In the genomic region with DNA sequence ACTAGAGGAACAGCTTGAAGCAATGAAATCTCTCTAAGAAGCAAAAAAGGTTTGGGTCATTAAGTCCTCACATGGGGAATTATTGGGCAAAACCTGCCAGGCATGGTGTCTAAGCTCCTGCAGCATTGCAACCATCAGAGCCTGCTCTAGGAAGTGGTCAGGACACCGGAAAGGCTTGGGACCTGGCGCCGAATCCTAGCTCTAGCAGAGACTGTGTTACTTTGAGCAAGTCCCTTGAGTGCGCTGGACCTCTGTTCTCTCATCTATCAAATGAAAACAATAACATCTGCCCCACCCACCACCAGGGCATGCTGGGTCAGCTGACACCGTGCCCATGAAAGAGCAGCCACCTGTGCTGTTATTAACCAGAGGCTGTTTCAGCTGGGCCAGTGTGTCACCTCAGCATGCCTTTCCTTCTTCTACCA, we compare ENCODE assay signal across 9 cellular contexts. TPM values are rescaled to one million over a fixed set of nuclear protein-coding genes. Genes with fewer than 3 reads are reported as not detected.
DNase-seq lines count a peak whose midpoint lies in the region; ATAC-seq and TF ChIP-seq lines count a peak whose summit lies in the region.
"Had no signal": no experiment of that assay in that cellular context is flagged by ENCODE, and none has a peak within 500 bp of the region (broad histone marks: within the 10 kb centered on the region; RNA-seq: fewer than 3 reads in every experiment).

No MANE protein-coding gene starts in this region.

- peaks cover 0 to 82% (median 5%) of the 10 kb centered on the region in 3 donors for H3K36me3 Mint-ChIP-seq in CD8-positive, alpha-beta memory T cell
- H3K36me3 Mint-ChIP-seq in progenitor cell of endocrine pancreas (ENCODE audit: insufficient read depth) = peaks cover 2% of the 10 kb centered on the region

- peaks cover 53% of the 10 kb centered on the region for H3K4me1 ChIP-seq in CD8-positive, alpha-beta memory T cell (ENCODE audit: insufficient read depth, low read length)
- peaks cover 31 to 96% (median 57%) of the 10 kb centered on the region in 3 donors for H3K4me1 ChIP-seq in esophagus squamous epithelium

- ATAC-seq in GM19324 (IDR thresholded peaks at IDR 0.05; ENCODE audit: low FRiP score, unreplicated experiment) = no peak

- 20 to 96% methylated on average over 1 to 4 of the region's 5 CpGs for WGBS in esophagus squamous epithelium, 2 donors

- H3K27me3 Mint-ChIP-seq in CD8-positive, alpha-beta memory T cell = no peaks in the 10 kb centered on the region
- H3K27me3 Mint-ChIP-seq in progenitor cell of endocrine pancreas = no peaks in the 10 kb centered on the region

- H3K36me3 ChIP-seq in CD8-positive, alpha-beta memory T cell (ENCODE audit: insufficient read depth, low read length) = peaks cover 18% of the 10 kb centered on the region
- peaks cover 8 to 73% (median 13%) of the 10 kb centered on the region in 3 donors for H3K36me3 ChIP-seq in esophagus squamous epithelium

- no peaks in the 10 kb centered on the region for H3K9me3 ChIP-seq in CD8-positive, alpha-beta memory T cell (ENCODE audit: low read length)
- H3K9me3 ChIP-seq in esophagus squamous epithelium = no peaks in the 10 kb centered on the region

- CTCF ChIA-PET in CD8-positive, alpha-beta memory T cell (lab: Charles Lee) = interaction anchor here (1.5 to 2.1 kb wide), 2 partner anchors 11 to 121 kb away, joined by 3 to 8 read pairs; partner anchors contain the start of gene ASTL

- TF ChIP-seq POLR2A in esophagus squamous epithelium (IDR thresholded peaks at IDR 0.05) = no peak

- no peaks in the 10 kb centered on the region for H3K27me3 ChIP-seq in CD8-positive, alpha-beta memory T cell (ENCODE audit: insufficient read depth, low read length, poor library complexity, severe bottlenecking)
- H3K27me3 ChIP-seq in esophagus squamous epithelium = no peaks in the 10 kb centered on the region

- H3K4me3 Mint-ChIP-seq in CD8-positive, alpha-beta memory T cell = peak overlapping the region in 1 of 7 donors; percentile 10
- no peak overlapping the region for H3K4me3 Mint-ChIP-seq in progenitor cell of endocrine pancreas (ENCODE audit: low read depth)

- no peak for DNase-seq in CD8-positive, alpha-beta memory T cell
- DNase-seq in NCI-H69 (lab: John Stamatoyannopoulos, UW) (peak; percentile 38), esophagus squamous epithelium (lab: John Stamatoyannopoulos, UW) (no peak), progenitor cell of endocrine pancreas (ENCODE audit: low spot score, unreplicated experiment) (no peak), NCI-H2227 (lab: John Stamatoyannopoulos, UW; ENCODE audit: unreplicated experiment) (no peak), NCI-H345 (lab: John Stamatoyannopoulos, UW) (no peak)
- no peak for DNase-seq in activated CD4-positive, CD25-positive, alpha-beta regulatory T cell treated with anti-CD3 and anti-CD28 coated beads, Interleukin-2, amount 50 U/mL, for 72 hours
- DNase-seq: NCI-H2081 had no signal

- POLR2A ChIA-PET in CD8-positive, alpha-beta memory T cell (lab: Charles Lee) = interaction anchor here (0.5 kb wide), 1 partner anchor 14 kb away, joined by 4 read pairs; no protein-coding TSS in a partner anchor

- no peaks in the 10 kb centered on the region for H3K9me3 Mint-ChIP-seq in CD8-positive, alpha-beta memory T cell
- H3K9me3 Mint-ChIP-seq in progenitor cell of endocrine pancreas (ENCODE audit: low read depth) = no peaks in the 10 kb centered on the region

- intact Hi-C loops in esophagus squamous epithelium (cut with DNase I) = loop anchor here (5.0 kb wide), 1 partner anchor 47 kb away; no protein-coding TSS in a partner anchor

- no peak overlapping the region for H3K4me3 ChIP-seq in CD8-positive, alpha-beta memory T cell (ENCODE audit: low read length)
- no peak overlapping the region for H3K4me3 ChIP-seq in esophagus squamous epithelium

- H3K27ac Mint-ChIP-seq in CD8-positive, alpha-beta memory T cell = peak overlapping the region in 7 of 8 donors; percentile 51 to 70 (median 58)
- H3K27ac Mint-ChIP-seq in progenitor cell of endocrine pancreas = peak overlapping the region; percentile 88

- peaks cover 53 to 81% (median 75%) of the 10 kb centered on the region in 3 donors for H3K4me1 Mint-ChIP-seq in CD8-positive, alpha-beta memory T cell
- H3K4me1 Mint-ChIP-seq in progenitor cell of endocrine pancreas (ENCODE audit: low read depth) = peaks cover 22% of the 10 kb centered on the region

- H3K27ac ChIP-seq in CD8-positive, alpha-beta memory T cell (ENCODE audit: low read depth, low read length) = no peak overlapping the region
- peak overlapping the region; percentile 79 to 92 (median 88) for H3K27ac ChIP-seq in esophagus squamous epithelium

- no peak for TF ChIP-seq CTCF in esophagus squamous epithelium (IDR thresholded peaks at IDR 0.05)
- no peak for TF ChIP-seq CTCF in progenitor cell of endocrine pancreas (IDR thresholded peaks at IDR 0.05; ENCODE audit: unreplicated experiment)

RNA-seq across cellular contexts. Expression of gene TMEM127, which starts 6.3 kb away (rescaled TPM):
- 10 to 100 TPM; 29.8 to 33.4 TPM for total RNA-seq in CD8-positive, alpha-beta memory T cell
- 46.8 TPM for polyA plus RNA-seq in CD8-positive, alpha-beta memory T cell
- total RNA-seq in esophagus squamous epithelium (10 to 100 TPM; 26.0 to 45.9 (median 30.5) TPM), progenitor cell of endocrine pancreas (34.5 and 37.2 TPM in 2 replicates)

RNA-seq across cellular contexts. Expression of gene CIAO1, which starts 6.5 kb away (rescaled TPM):
- 10 to 100 TPM; 73.8 to 77.9 TPM for total RNA-seq in CD8-positive, alpha-beta memory T cell
- polyA plus RNA-seq in CD8-positive, alpha-beta memory T cell = 104 TPM
- total RNA-seq in esophagus squamous epithelium = 100 to 1,000 TPM in 1 of 4 donors, 10 to 100 TPM in 3; 60.6 to 128 (median 80.1) TPM
- 77.1 and 79.2 TPM in 2 replicates for total RNA-seq in progenitor cell of endocrine pancreas

RNA-seq across cellular contexts. Expression of gene SNRNP200, which starts 45.8 kb away (rescaled TPM):
- total RNA-seq in CD8-positive, alpha-beta memory T cell = 100 to 1,000 TPM; 203 to 206 TPM
- polyA plus RNA-seq in CD8-positive, alpha-beta memory T cell = 108 TPM
- total RNA-seq in esophagus squamous epithelium (10 to 100 TPM; 55.3 to 90.0 (median 68.6) TPM), progenitor cell of endocrine pancreas (223 and 235 TPM in 2 replicates)

RNA-seq across cellular contexts. Expression of gene STARD7, which starts 50.9 kb away (rescaled TPM):
- 100 to 1,000 TPM; 255 to 256 TPM for total RNA-seq in CD8-positive, alpha-beta memory T cell
- polyA plus RNA-seq in CD8-positive, alpha-beta memory T cell = 147 TPM
- 100 to 1,000 TPM in 3 of 4 donors, 10 to 100 TPM in 1; 84.2 to 137 (median 111) TPM for total RNA-seq in esophagus squamous epithelium
- 117 and 118 TPM in 2 replicates for total RNA-seq in progenitor cell of endocrine pancreas
